31 cellular contexts compared by ENCODE assay signal in genomic region chr20:13283869-13284268, GRCh38.
"Had no signal": no experiment of that assay in that cellular context is flagged by ENCODE, and none has a peak within 500 bp of the region (broad histone marks: within the 10 kb centered on the region; RNA-seq: fewer than 3 reads in every experiment).

No MANE protein-coding gene starts in this region.

- H3K4me3 ChIP-seq: neural progenitor cell, ovary, psoas muscle, skin epidermis, smooth muscle cell, spleen, suprapubic skin, testis, tibial artery, transverse colon, upper lobe of right lung, uterus had no signal

- H3K36me3 Mint-ChIP-seq: natural killer cell treated with Interleukin-12 subunit alpha and Interleukin-12 subunit beta and Interleukin-15 and Interleukin-18, amount 100 ng/mL, for 72 hours; neural progenitor cell; stimulated activated memory B cell treated with anti-CD40 and anti-IgM and Interleukin-4, amounts not matched to agents 10 μg/mL and 1 μg/mL and 100 μg/mL, for 72 hours had no signal

- H3K79me2 ChIP-seq: parathyroid adenoma had no signal

- ATAC-seq: naive thymus-derived CD8-positive, alpha-beta T cell; natural killer cell treated with Interleukin-12 subunit alpha and Interleukin-12 subunit beta and Interleukin-15 and Interleukin-18, amount 100 ng/mL, for 72 hours; psoas muscle; right cardiac atrium; sciatic nerve; stimulated activated memory B cell treated with anti-CD40 and anti-IgM and Interleukin-4, amounts not matched to agents 10 μg/mL and 1 μg/mL and 100 μg/mL, for 72 hours; stimulated activated naive CD8-positive, alpha-beta T cell treated with anti-CD3 and anti-CD28 coated beads, Interleukin-15, amount 100 ng/mL, for 72 hours; stimulated activated naive CD8-positive, alpha-beta T cell treated with anti-CD3 and anti-CD28 coated beads, Interleukin-15, Interleukin-2, amounts not matched to agents 100 U/mL and 50 U/mL, for 24 hours; upper lobe of right lung had no signal

- H3K36me3 ChIP-seq: neural progenitor cell, ovary, spleen, transverse colon, upper lobe of right lung, uterus had no signal

- H3K4me1 ChIP-seq: neural progenitor cell, parathyroid adenoma, psoas muscle, spleen, testis, tibial artery, transverse colon, upper lobe of right lung, uterus had no signal

- H3K4me3 Mint-ChIP-seq: naive thymus-derived CD8-positive, alpha-beta T cell; natural killer cell treated with Interleukin-12 subunit alpha and Interleukin-12 subunit beta and Interleukin-15 and Interleukin-18, amount 100 ng/mL, for 72 hours; neural progenitor cell; stimulated activated memory B cell treated with anti-CD40 and anti-IgM and Interleukin-4, amounts not matched to agents 10 μg/mL and 1 μg/mL and 100 μg/mL, for 72 hours; stimulated activated naive CD8-positive, alpha-beta T cell treated with anti-CD3 and anti-CD28 coated beads, Interleukin-15, amount 100 ng/mL, for 72 hours; type B pancreatic cell had no signal

- H3K4me2 ChIP-seq: neural progenitor cell, smooth muscle cell had no signal

- H3K27me3 Mint-ChIP-seq: natural killer cell treated with Interleukin-12 subunit alpha and Interleukin-12 subunit beta and Interleukin-15 and Interleukin-18, amount 100 ng/mL, for 72 hours; progenitor cell of endocrine pancreas; stimulated activated memory B cell treated with anti-CD40 and anti-IgM and Interleukin-4, amounts not matched to agents 10 μg/mL and 1 μg/mL and 100 μg/mL, for 72 hours; stimulated activated naive CD8-positive, alpha-beta T cell treated with anti-CD3 and anti-CD28 coated beads, Interleukin-15, amount 100 ng/mL, for 72 hours had no signal

- H2AFZ ChIP-seq: neural progenitor cell, parathyroid adenoma had no signal

- H3K9me3 ChIP-seq: ovary, psoas muscle, suprapubic skin, testis, tibial artery, transverse colon, upper lobe of right lung, uterus had no signal

- DNase-seq: naive thymus-derived CD8-positive, alpha-beta T cell; occipital lobe; ovary; posterior cingulate gyrus; psoas muscle; right cardiac atrium; spleen; stimulated activated CD4-positive, alpha-beta T cell treated with anti-CD3 and anti-CD28 coated beads, Interleukin-12 subunit alpha, Interleukin-12 subunit beta, amount 100 ng/mL, for 4 hours; stimulated activated CD4-positive, alpha-beta T cell treated with anti-CD3 and anti-CD28 coated beads, Interleukin-1b, Interleukin-23, amount 100 ng/mL, for 48 hours; stimulated activated CD4-positive, alpha-beta T cell treated with anti-CD3 and anti-CD28 coated beads, Interleukin-4, amount 100 ng/mL, for 1 hour; stimulated activated CD4-positive, alpha-beta T cell treated with anti-CD3 and anti-CD28 coated beads, Interleukin-4, amount 100 ng/mL, for 4 hours; stimulated activated CD8-positive, alpha-beta memory T cell treated with anti-CD3 and anti-CD28 coated beads, Interleukin-4, amount 100 ng/mL, for 48 hours; stimulated activated naive CD4-positive, alpha-beta T cell; stimulated activated naive CD8-positive, alpha-beta T cell treated with anti-CD3 and anti-CD28 coated beads, Interleukin-15, amount 100 ng/mL, for 72 hours; stimulated activated naive CD8-positive, alpha-beta T cell treated with anti-CD3 and anti-CD28 coated beads, Interleukin-15, Interleukin-2, amounts not matched to agents 100 U/mL and 50 U/mL, for 24 hours; substantia nigra; testis; tibial artery; transverse colon; upper lobe of right lung; uterus had no signal

- H3K27ac ChIP-seq: neural progenitor cell, ovary, parathyroid adenoma, psoas muscle, skin epidermis, spleen, suprapubic skin, testis, tibial artery, transverse colon, upper lobe of right lung, uterus had no signal

- H3K27me3 ChIP-seq: neural progenitor cell, ovary, spleen, suprapubic skin, testis, tibial artery, transverse colon, upper lobe of right lung, uterus had no signal

- H3K27ac Mint-ChIP-seq: naive thymus-derived CD8-positive, alpha-beta T cell; natural killer cell treated with Interleukin-12 subunit alpha and Interleukin-12 subunit beta and Interleukin-15 and Interleukin-18, amount 100 ng/mL, for 72 hours; neural progenitor cell; progenitor cell of endocrine pancreas; stimulated activated memory B cell treated with anti-CD40 and anti-IgM and Interleukin-4, amounts not matched to agents 10 μg/mL and 1 μg/mL and 100 μg/mL, for 72 hours; stimulated activated naive CD8-positive, alpha-beta T cell treated with anti-CD3 and anti-CD28 coated beads, Interleukin-15, amount 100 ng/mL, for 72 hours; type B pancreatic cell had no signal

- H3K9ac ChIP-seq: neural progenitor cell, parathyroid adenoma had no signal

- H3K9me3 Mint-ChIP-seq: naive thymus-derived CD8-positive, alpha-beta T cell; natural killer cell treated with Interleukin-12 subunit alpha and Interleukin-12 subunit beta and Interleukin-15 and Interleukin-18, amount 100 ng/mL, for 72 hours; neural progenitor cell; stimulated activated memory B cell treated with anti-CD40 and anti-IgM and Interleukin-4, amounts not matched to agents 10 μg/mL and 1 μg/mL and 100 μg/mL, for 72 hours; stimulated activated naive CD8-positive, alpha-beta T cell treated with anti-CD3 and anti-CD28 coated beads, Interleukin-15, amount 100 ng/mL, for 72 hours; type B pancreatic cell had no signal

- H3K4me1 Mint-ChIP-seq: naive thymus-derived CD8-positive, alpha-beta T cell; stimulated activated memory B cell treated with anti-CD40 and anti-IgM and Interleukin-4, amounts not matched to agents 10 μg/mL and 1 μg/mL and 100 μg/mL, for 72 hours had no signal
